ENCODE assay signal across 1 cellular context in genomic region chr5:82364497-82364896, GRCh38.
TF ChIP-seq lines count a peak whose summit lies in the region.

No MANE protein-coding gene starts in this region.

TF ChIP-seq in HCT116, 20 proteins besides CTCF, POLR2A, EP300 and RAD21 (continued from another document):
- TF ChIP-seq REST (IDR thresholded peaks at IDR 0.05; ENCODE audit: low read depth) (no peak), FOSL1 (IDR thresholded peaks at IDR 0.05; ENCODE audit: low read depth) (no peak), CEBPB (IDR thresholded peaks at IDR 0.05; ENCODE audit: low read depth) (no peak), ATF3 (IDR thresholded peaks at IDR 0.05) (no peak), SIN3A (IDR thresholded peaks at IDR 0.05; ENCODE audit: low read depth) (no peak), EZH2phosphoT487 (IDR thresholded peaks at IDR 0.05; ENCODE audit: borderline replicate concordance) (no peak)
